Comparison of ENCODE assay signal across 19 cellular contexts in the genomic region with DNA sequence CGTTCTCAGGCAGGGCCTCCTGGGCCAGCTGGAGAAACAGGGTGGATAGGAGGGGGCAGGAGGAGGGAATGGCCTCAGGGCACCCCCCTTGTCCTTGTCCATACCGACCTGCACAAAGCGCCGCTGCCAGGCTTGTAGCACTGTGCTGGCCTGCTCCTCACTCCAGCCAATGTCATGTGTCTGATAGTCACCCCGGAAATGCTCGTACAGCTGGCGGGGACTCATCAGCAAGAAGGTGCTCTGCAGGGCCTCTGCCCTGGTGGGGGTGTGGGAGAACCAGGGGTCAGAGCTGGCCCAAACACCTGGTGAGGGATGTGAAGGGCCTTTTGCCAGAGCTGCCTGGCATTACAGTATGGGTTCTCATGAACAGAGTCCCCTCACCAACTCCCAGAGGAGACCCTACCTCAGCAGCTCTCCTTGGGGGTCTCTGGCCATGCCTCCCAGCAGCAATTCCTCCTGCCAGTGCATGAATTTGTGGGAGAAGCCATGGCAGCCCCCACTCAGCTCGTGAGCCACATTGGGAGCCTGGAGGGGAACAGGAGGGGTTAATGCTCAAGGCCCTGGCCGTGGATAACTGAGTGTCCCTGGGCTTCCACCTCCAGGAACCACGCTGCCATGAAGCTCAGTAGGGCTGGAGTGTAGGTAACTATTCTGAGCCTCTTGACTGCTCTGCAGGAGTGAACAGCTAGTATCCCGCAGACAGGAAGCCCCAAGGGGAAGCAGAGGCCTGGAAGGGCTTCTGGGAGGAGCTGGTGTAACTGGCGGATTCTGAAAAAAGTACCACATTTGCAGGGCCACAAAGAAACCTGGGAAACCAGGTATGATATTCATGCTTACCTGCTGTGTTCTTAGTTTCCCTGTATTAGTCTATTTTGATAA. TPM values are rescaled to one million over a fixed set of nuclear protein-coding genes. Genes with fewer than 3 reads are reported as not detected.
"Had no signal": no experiment of that assay in that cellular context is flagged by ENCODE, and none has a peak within 500 bp of the region (broad histone marks: within the 10 kb centered on the region; RNA-seq: fewer than 3 reads in every experiment).

No MANE protein-coding gene starts in this region.

- H3K27me3 ChIP-seq: cardiac muscle cell, colonic mucosa, stomach had no signal

- H3K36me3 ChIP-seq: cardiac muscle cell, colonic mucosa, stomach, thoracic aorta had no signal

- H3K4me1 ChIP-seq: colonic mucosa, parathyroid adenoma had no signal

- H2AFZ ChIP-seq: parathyroid adenoma had no signal

- H3K79me2 ChIP-seq: parathyroid adenoma had no signal

- DNase-seq: activated CD4-positive, alpha-beta T cell treated with anti-CD3 and anti-CD28 coated beads for 4 hours; activated CD8-positive, alpha-beta memory T cell treated with anti-CD3 and anti-CD28 coated beads, Interleukin-2, amount 50 U/mL, for 48 hours; activated CD8-positive, alpha-beta T cell treated with anti-CD3 and anti-CD28 coated beads, Interleukin-2, amount 10 ng/mL, durations not matched to agents 7 days and 5 days; activated naive CD4-positive, alpha-beta T cell treated with Interleukin-2 at 50 U/mL for 16 hours; activated naive CD8-positive, alpha-beta T cell treated with anti-CD3 and anti-CD28 coated beads, Interleukin-2, amount 50 U/mL, for 24 hours; colonic mucosa; effector memory CD8-positive, alpha-beta T cell; kidney glomerular epithelial cell; retina; stimulated activated CD4-positive, alpha-beta T cell treated with anti-CD3 and anti-CD28 coated beads, Interleukin-4, amount 100 ng/mL, for 4 hours; stomach; T-helper 9 cell had no signal

- H3K27ac ChIP-seq: cardiac muscle cell, colonic mucosa, parathyroid adenoma, stomach, thoracic aorta had no signal

- H3K4me3 ChIP-seq: cardiac muscle cell, colonic mucosa, stomach, thoracic aorta had no signal

- ATAC-seq: activated CD8-positive, alpha-beta T cell treated with anti-CD3 and anti-CD28 coated beads, Interleukin-2, amount 10 ng/mL, durations not matched to agents 7 days and 5 days; activated naive CD8-positive, alpha-beta T cell treated with anti-CD3 and anti-CD28 coated beads, Interleukin-2, amount 50 U/mL, for 24 hours; effector memory CD8-positive, alpha-beta T cell had no signal

- H3K9ac ChIP-seq: parathyroid adenoma had no signal

- H3K9me3 ChIP-seq: colonic mucosa, stomach, thoracic aorta had no signal

RNA-seq across cellular contexts. Expression of gene PTCH2, which starts 13.3 kb away (rescaled TPM):
- total RNA-seq: epithelial cell of proximal tubule had no signal

RNA-seq across cellular contexts. Expression of gene DYNLT4, which starts 22.6 kb away (rescaled TPM):
- total RNA-seq: cardiac muscle cell, epithelial cell of proximal tubule, myocyte, neural crest cell, thoracic aorta had no signal

RNA-seq across cellular contexts. Expression of gene BEST4, which starts 41.8 kb away (rescaled TPM):
- polyA plus RNA-seq: liver had no signal
